ENCODE assay signal across 9 cellular contexts in genomic region chr16:11233727-11234376, GRCh38.
A peak's percentile ranks its signal among the peaks of the same experiment; 100 is the strongest.
DNase-seq lines count a peak whose midpoint lies in the region; ATAC-seq, FAIRE-seq and TF ChIP-seq lines count a peak whose summit lies in the region.
"Had no signal": no experiment of that assay in that cellular context is flagged by ENCODE, and none has a peak within 500 bp of the region (broad histone marks: within the 10 kb centered on the region; RNA-seq: fewer than 3 reads in every experiment).

No MANE protein-coding gene starts in this region.

- no peak for FAIRE-seq in D721Med (lab: Jason Lieb, UNC)

- TF ChIP-seq CTCF in foreskin fibroblast (IDR thresholded peaks at IDR 0.05; ENCODE audit: low read depth, low read length) (no peak), D721Med (IDR thresholded peaks at IDR 0.05; ENCODE audit: insufficient read depth, missing control alignments) (no peak)

- ATAC-seq in GM21447 (IDR thresholded peaks at IDR 0.05; ENCODE audit: unreplicated experiment) (no peak), HG02885 (IDR thresholded peaks at IDR 0.05; ENCODE audit: poor library complexity, unreplicated experiment) (no peak)

- peak; percentile 62 for DNase-seq in GF-D8 (lab: John Stamatoyannopoulos, UW)
- DNase-seq in T-helper 22 cell (ENCODE audit: low read depth) = peak; percentile 36
- DNase-seq in activated effector memory CD4-positive, alpha-beta T cell treated with Interleukin-2 at 50 U/mL for 16 hours = peak; percentile 47
- peak; percentile 67 for DNase-seq in stimulated activated CD4-positive, alpha-beta T cell treated with anti-CD3 and anti-CD28 coated beads, Interleukin-2, amount 100 ng/mL, for 4 hours (ENCODE audit: low read depth)
- DNase-seq in foreskin fibroblast = no peak
- DNase-seq in D721Med (ENCODE audit: insufficient read length, low spot score) = no peak

- H3K4me3 ChIP-seq in foreskin fibroblast (ENCODE audit: low read depth in 1 of 2, low read length in 2 of 2) = no peak overlapping the region
- H3K4me3 ChIP-seq: SK-N-MC had no signal

Comparison
In these comparisons a context has a peak if more than half of its experiments do, and no peak if none do; other contexts are left out.
1. DNase-seq: peak in GF-D8 (single experiment), T-helper 22 cell (single experiment), activated effector memory CD4-positive, alpha-beta T cell treated with Interleukin-2 at 50 U/mL for 16 hours (single experiment) and stimulated activated CD4-positive, alpha-beta T cell treated with anti-CD3 and anti-CD28 coated beads, Interleukin-2, amount 100 ng/mL, for 4 hours (single experiment); none in foreskin fibroblast (0 of 2) and D721Med (single experiment).